Comparison of ENCODE assay signal across 8 cellular contexts in the genomic region with DNA sequence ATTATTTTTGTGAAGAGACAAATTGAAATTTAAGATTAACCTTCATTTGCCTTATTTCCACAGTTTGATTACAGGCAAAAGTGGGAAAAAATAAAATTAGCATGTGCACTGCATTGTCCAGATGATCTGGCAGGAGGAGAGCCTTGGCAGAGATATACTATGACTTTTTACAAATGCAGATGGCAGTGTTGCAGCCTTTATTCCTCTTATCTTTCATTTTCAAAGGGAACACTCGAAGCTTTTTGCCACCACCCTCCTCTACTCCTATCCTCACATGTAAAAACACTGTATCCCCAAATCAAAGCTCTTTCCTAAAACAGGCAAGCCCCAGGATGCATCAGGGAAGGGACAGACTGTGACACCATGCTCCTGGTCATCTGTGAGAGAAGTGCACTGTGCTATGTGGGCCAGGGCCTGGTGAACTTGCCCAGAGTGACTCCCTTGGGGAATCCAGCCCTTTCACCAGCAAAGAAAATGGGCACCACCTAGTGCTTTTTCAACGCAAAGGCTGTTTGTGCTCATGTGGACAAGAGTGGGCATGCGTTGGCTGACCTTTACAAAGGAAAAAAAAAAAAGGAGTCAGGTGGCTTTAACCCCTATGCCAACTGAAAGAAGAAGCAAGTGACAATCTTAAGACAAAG.
DNase-seq lines count a peak whose midpoint lies in the region; ATAC-seq, FAIRE-seq and TF ChIP-seq lines count a peak whose summit lies in the region.

No MANE protein-coding gene starts in this region.

- H3K9me3 Mint-ChIP-seq in activated CD4-positive, alpha-beta memory T cell treated with anti-CD3 and anti-CD28 coated beads, Interleukin-2, amount 10 ng/mL, durations not matched to agents 7 days and 5 days, result no peaks in the 10 kb centered on the region

- intact Hi-C loops in Right ventricle myocardium inferior (cut with DNase I), result loop anchor here (5.0 kb wide), 1 partner anchor 890 kb away; no protein-coding TSS in a partner anchor
- intact Hi-C loops in cardiac septum (cut with DNase I), result loop anchor here (5.0 to 10.0 kb wide), 2 partner anchors 745 to 898 kb away; no protein-coding TSS in a partner anchor
- intact Hi-C loops in posterior vena cava (cut with DNase I), result loop anchor here in 1 of 2 donors (5.0 kb wide), 1 partner anchor 880 kb away; no protein-coding TSS in a partner anchor

- peak; percentile 63 for ATAC-seq in Right ventricle myocardium inferior

- POLR2A ChIA-PET in activated CD4-positive, alpha-beta memory T cell treated with anti-CD3 and anti-CD28 coated beads, Interleukin-2, amount 10 ng/mL, durations not matched to agents 7 days and 5 days (lab: Charles Lee), result no interaction called here

- CTCF ChIA-PET in activated CD4-positive, alpha-beta memory T cell treated with anti-CD3 and anti-CD28 coated beads, Interleukin-2, amount 10 ng/mL, durations not matched to agents 7 days and 5 days (lab: Charles Lee), result no interaction called here

- H3K36me3 Mint-ChIP-seq in activated CD4-positive, alpha-beta memory T cell treated with anti-CD3 and anti-CD28 coated beads, Interleukin-2, amount 10 ng/mL, durations not matched to agents 7 days and 5 days (ENCODE audit: low read depth), result no peaks in the 10 kb centered on the region

- H3K4me3 Mint-ChIP-seq in activated CD4-positive, alpha-beta memory T cell treated with anti-CD3 and anti-CD28 coated beads, Interleukin-2, amount 10 ng/mL, durations not matched to agents 7 days and 5 days, result no peak overlapping the region

- no peaks in the 10 kb centered on the region for H3K27me3 Mint-ChIP-seq in activated CD4-positive, alpha-beta memory T cell treated with anti-CD3 and anti-CD28 coated beads, Interleukin-2, amount 10 ng/mL, durations not matched to agents 7 days and 5 days

- no peak overlapping the region for H3K4me3 ChIP-seq in fibroblast of the aortic adventitia (ENCODE audit: low read depth, low read length)

- FAIRE-seq in RCC 7860 (lab: Jason Lieb, UNC), result peak; percentile 61

- no peak overlapping the region for H3K27ac Mint-ChIP-seq in activated CD4-positive, alpha-beta memory T cell treated with anti-CD3 and anti-CD28 coated beads, Interleukin-2, amount 10 ng/mL, durations not matched to agents 7 days and 5 days

- DNase-seq in Right ventricle myocardium inferior (ENCODE audit: missing footprints) (no peak), cardiac septum (ENCODE audit: low spot score) (no peak), RCC 7860 (ENCODE audit: low spot score) (peak; percentile 70), fibroblast of the aortic adventitia (ENCODE audit: low read depth) (peak; percentile 77), posterior vena cava (ENCODE audit: low spot score) (peak; percentile 78), activated gamma-delta T cell (lab: John Stamatoyannopoulos, UW) (no peak)
- no peak for DNase-seq in activated CD4-positive, alpha-beta memory T cell treated with anti-CD3 and anti-CD28 coated beads, Interleukin-2, amount 10 ng/mL, durations not matched to agents 7 days and 5 days
- DNase-seq in stimulated activated naive CD4-positive, alpha-beta T cell (lab: John Stamatoyannopoulos, UW), result no peak

- H3K4me1 Mint-ChIP-seq in activated CD4-positive, alpha-beta memory T cell treated with anti-CD3 and anti-CD28 coated beads, Interleukin-2, amount 10 ng/mL, durations not matched to agents 7 days and 5 days, result no peaks in the 10 kb centered on the region

- peak; percentile 62 for TF ChIP-seq CTCF in fibroblast of the aortic adventitia (IDR thresholded peaks at IDR 0.05; ENCODE audit: insufficient read depth, low read length)

Comparison
In these comparisons a context has a peak if more than half of its experiments do, and no peak if none do; other contexts are left out.
1. DNase-seq: peak in RCC 7860 (single experiment), fibroblast of the aortic adventitia (single experiment) and posterior vena cava (single experiment); none in Right ventricle myocardium inferior (single experiment), cardiac septum (single experiment), activated CD4-positive, alpha-beta memory T cell treated with anti-CD3 and anti-CD28 coated beads, Interleukin-2, amount 10 ng/mL, durations not matched to agents 7 days and 5 days (single experiment), activated gamma-delta T cell (single experiment) and stimulated activated naive CD4-positive, alpha-beta T cell (0 of 6).